ENCODE assay signal across 9 cellular contexts in the genomic region with DNA sequence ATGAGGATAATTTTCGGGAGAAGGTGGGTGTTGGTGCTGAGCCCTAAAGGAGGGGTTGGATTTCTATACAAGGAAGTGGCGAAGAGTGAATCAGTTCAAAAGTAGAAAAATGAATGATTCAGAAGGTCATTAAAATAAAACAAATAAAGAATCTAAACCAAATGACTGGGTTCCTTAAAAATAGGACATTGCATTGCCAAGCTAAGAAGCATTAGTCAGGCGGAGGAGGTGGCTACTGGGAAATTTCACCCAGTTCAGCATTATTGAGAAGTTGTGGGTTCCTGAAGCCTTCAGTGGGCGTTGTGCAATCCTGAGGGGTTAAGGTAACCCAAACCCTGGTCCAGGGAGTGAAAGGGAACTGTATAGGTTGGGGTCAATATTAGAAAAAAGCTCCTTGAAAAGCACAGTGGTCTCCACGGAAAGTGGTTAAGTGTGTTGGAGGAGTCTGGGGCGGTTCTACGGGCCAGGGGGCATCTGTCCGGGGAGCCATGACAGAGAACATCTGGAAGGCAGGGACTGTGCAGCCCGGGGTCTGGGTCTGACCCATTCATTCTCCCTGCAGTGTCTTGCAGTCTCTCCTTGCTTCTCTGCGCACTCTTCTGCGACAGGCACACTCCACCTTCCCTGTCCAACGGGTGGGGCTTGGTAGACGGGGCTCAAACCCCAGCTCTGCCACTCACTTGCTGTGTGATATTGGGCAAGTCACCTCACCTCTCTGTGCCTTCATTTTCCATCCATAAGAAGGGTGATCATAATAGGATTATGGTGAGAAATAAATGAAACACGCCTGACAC. TPM values are rescaled to one million over a fixed set of nuclear protein-coding genes. Genes with fewer than 3 reads are reported as not detected.
DNase-seq lines count a peak whose midpoint lies in the region; ATAC-seq and TF ChIP-seq lines count a peak whose summit lies in the region.
"Had no signal": no experiment of that assay in that cellular context is flagged by ENCODE, and none has a peak within 500 bp of the region (broad histone marks: within the 10 kb centered on the region; RNA-seq: fewer than 3 reads in every experiment).

No MANE protein-coding gene starts in this region.

- peak; percentile 92 for DNase-seq in AG10803 (ENCODE audit: low read depth)
- DNase-seq in MV-4-11 (lab: John Stamatoyannopoulos, UW): peak; percentile 97
- peak; percentile 84 for DNase-seq in non-pigmented ciliary epithelial cell (ENCODE audit: low read depth)
- DNase-seq in type B pancreatic cell (ENCODE audit: extremely low spot score, unreplicated experiment): no peak
- no peak for DNase-seq in NCI-H1105 treated with DMSO at 0.1 percent for 48 hours (lab: John Stamatoyannopoulos, UW)
- DNase-seq in NCI-H82 (lab: John Stamatoyannopoulos, UW): no peak
- DNase-seq: stimulated activated naive B cell treated with anti-CD40 and anti-IgM and Interleukin-4, amounts not matched to agents 10 μg/mL and 1 μg/mL and 100 μg/mL, for 72 hours had no signal

- no peak overlapping the region; the same call in 1 of the 2 replicates for H3K4me3 ChIP-seq in AG10803 (ENCODE audit: low read length)

- peak overlapping the region; percentile 95 for H3K27ac Mint-ChIP-seq in dendritic cell treated with granulocyte-macrophage colony-stimulating factor and Interleukin-4, amounts not matched to agents 40 ng/mL and 50 ng/mL, for 4 days
- H3K27ac Mint-ChIP-seq in type B pancreatic cell: no peak overlapping the region
- H3K27ac Mint-ChIP-seq: stimulated activated naive B cell treated with anti-CD40 and anti-IgM and Interleukin-4, amounts not matched to agents 10 μg/mL and 1 μg/mL and 100 μg/mL, for 72 hours had no signal

- H3K4me1 Mint-ChIP-seq in dendritic cell treated with granulocyte-macrophage colony-stimulating factor and Interleukin-4, amounts not matched to agents 40 ng/mL and 50 ng/mL, for 4 days (ENCODE audit: low read depth): peaks cover 88% of the 10 kb centered on the region
- peaks cover 15% of the 10 kb centered on the region for H3K4me1 Mint-ChIP-seq in type B pancreatic cell (ENCODE audit: unreplicated experiment)

- TF ChIP-seq CTCF in AG10803 (conservative IDR thresholded peaks at IDR 0.05; ENCODE audit: low read length): no peak
- no peak for TF ChIP-seq CTCF in type B pancreatic cell (conservative IDR thresholded peaks at IDR 0.05)

- H3K36me3 Mint-ChIP-seq in dendritic cell treated with granulocyte-macrophage colony-stimulating factor and Interleukin-4, amounts not matched to agents 40 ng/mL and 50 ng/mL, for 4 days (ENCODE audit: low read depth): peaks cover 6% of the 10 kb centered on the region
- no peaks in the 10 kb centered on the region for H3K36me3 Mint-ChIP-seq in type B pancreatic cell

- no peaks in the 10 kb centered on the region for H3K27me3 Mint-ChIP-seq in dendritic cell treated with granulocyte-macrophage colony-stimulating factor and Interleukin-4, amounts not matched to agents 40 ng/mL and 50 ng/mL, for 4 days
- no peaks in the 10 kb centered on the region for H3K27me3 Mint-ChIP-seq in type B pancreatic cell
- H3K27me3 Mint-ChIP-seq: stimulated activated naive B cell treated with anti-CD40 and anti-IgM and Interleukin-4, amounts not matched to agents 10 μg/mL and 1 μg/mL and 100 μg/mL, for 72 hours had no signal

- no peaks in the 10 kb centered on the region for H3K9me3 Mint-ChIP-seq in dendritic cell treated with granulocyte-macrophage colony-stimulating factor and Interleukin-4, amounts not matched to agents 40 ng/mL and 50 ng/mL, for 4 days
- H3K9me3 Mint-ChIP-seq in type B pancreatic cell: peaks cover 5% of the 10 kb centered on the region

- no peak for ATAC-seq in GM18907 (IDR thresholded peaks at IDR 0.05; ENCODE audit: unreplicated experiment)

- H3K4me3 Mint-ChIP-seq in dendritic cell treated with granulocyte-macrophage colony-stimulating factor and Interleukin-4, amounts not matched to agents 40 ng/mL and 50 ng/mL, for 4 days: peak overlapping the region; percentile 37
- no peak overlapping the region for H3K4me3 Mint-ChIP-seq in type B pancreatic cell
- H3K4me3 Mint-ChIP-seq: stimulated activated naive B cell treated with anti-CD40 and anti-IgM and Interleukin-4, amounts not matched to agents 10 μg/mL and 1 μg/mL and 100 μg/mL, for 72 hours had no signal

- intact Hi-C loops in dendritic cell treated with granulocyte-macrophage colony-stimulating factor and Interleukin-4, amounts not matched to agents 40 ng/mL and 50 ng/mL, for 4 days (cut with micrococcal nuclease): loop anchor here (2.0 kb wide), 1 partner anchor 26 kb away; no protein-coding TSS in a partner anchor

RNA-seq across cellular contexts. Expression of gene DUSP1, which starts 27.6 kb away (rescaled TPM):
- total RNA-seq in type B pancreatic cell (ENCODE audit: low replicate concordance): 50.9 and 163 TPM in 2 replicates

RNA-seq across cellular contexts. Expression of gene ERGIC1, which starts 35.4 kb away (rescaled TPM):
- 85.2 and 105 TPM in 2 replicates for total RNA-seq in type B pancreatic cell (ENCODE audit: low replicate concordance)

Comparison
In these comparisons a context has a peak if more than half of its experiments do, and no peak if none do; other contexts are left out.
1. DNase-seq: peak in AG10803 (single experiment), MV-4-11 (single experiment) and non-pigmented ciliary epithelial cell (single experiment); none in type B pancreatic cell (single experiment), NCI-H1105 treated with DMSO at 0.1 percent for 48 hours (single experiment) and NCI-H82 (single experiment).